8 cellular contexts compared by ENCODE assay signal in genomic region chr11:65454696-65455456, GRCh38. TPM values are rescaled to one million over a fixed set of nuclear protein-coding genes. Genes with fewer than 3 reads are reported as not detected.
A peak's percentile ranks its signal among the peaks of the same experiment; 100 is the strongest.
DNase-seq lines count a peak whose midpoint lies in the region; ATAC-seq and TF ChIP-seq lines count a peak whose summit lies in the region.

No MANE protein-coding gene starts in this region.

- H3K9me3 Mint-ChIP-seq in Calu3 (ENCODE audit: low read depth, unreplicated experiment) = no peaks in the 10 kb centered on the region
- H3K9me3 Mint-ChIP-seq in activated naive CD4-positive, alpha-beta T cell treated with anti-CD3 and anti-CD28 coated beads for 36 hours = no peaks in the 10 kb centered on the region

- no peak for TF ChIP-seq EP300 in ovary (IDR thresholded peaks at IDR 0.05)

- H3K27ac Mint-ChIP-seq in Calu3 (ENCODE audit: unreplicated experiment) = peak overlapping the region; percentile 91
- peak overlapping the region; percentile 82 for H3K27ac Mint-ChIP-seq in activated naive CD4-positive, alpha-beta T cell treated with anti-CD3 and anti-CD28 coated beads for 36 hours

- ATAC-seq in GM19467 (IDR thresholded peaks at IDR 0.05; ENCODE audit: unreplicated experiment) = peak; percentile 78

- H3K36me3 ChIP-seq in HUES64 (ENCODE audit: insufficient read depth, low read length) = no peaks in the 10 kb centered on the region
- H3K36me3 ChIP-seq in ovary = no peaks in the 10 kb centered on the region
- H3K36me3 ChIP-seq in thymus (ENCODE audit: control insufficient read depth, insufficient read depth) = no peaks in the 10 kb centered on the region

- H3K4me3 ChIP-seq in HUES64 (ENCODE audit: low read length) (peak overlapping the region; percentile 47), ovary (peak overlapping the region; percentile 51), thymus (ENCODE audit: low read length) (peak overlapping the region; percentile 52)

- no peaks in the 10 kb centered on the region for H3K27me3 Mint-ChIP-seq in Calu3 (ENCODE audit: unreplicated experiment)
- no peaks in the 10 kb centered on the region for H3K27me3 Mint-ChIP-seq in activated naive CD4-positive, alpha-beta T cell treated with anti-CD3 and anti-CD28 coated beads for 36 hours (ENCODE audit: low read depth)

- H3K9me3 ChIP-seq in HUES64 (ENCODE audit: insufficient read depth, low read depth, low read length) = no peaks in the 10 kb centered on the region
- no peaks in the 10 kb centered on the region for H3K9me3 ChIP-seq in ovary
- H3K9me3 ChIP-seq in thymus (ENCODE audit: control insufficient read depth) = no peaks in the 10 kb centered on the region

- no peak for TF ChIP-seq CTCF in Calu3 (IDR thresholded peaks at IDR 0.05; ENCODE audit: unreplicated experiment)
- no peak for TF ChIP-seq CTCF in ovary (IDR thresholded peaks at IDR 0.05)

- no peak overlapping the region for H3K27ac ChIP-seq in HUES64 (ENCODE audit: low read depth, low read length)
- peak overlapping the region; percentile 81 to 88 for H3K27ac ChIP-seq in ovary
- peak overlapping the region; percentile 76 for H3K27ac ChIP-seq in thymus (ENCODE audit: low read depth)

- TF ChIP-seq POLR2A in Raji (IDR thresholded peaks at IDR 0.05; ENCODE audit: insufficient read depth, low read depth, low read length) (peak; percentile 100), ovary (IDR thresholded peaks at IDR 0.05) (peak; percentile 89)

- H3K9ac ChIP-seq in HUES64 (ENCODE audit: low read depth, low read length) = no peak overlapping the region

- intact Hi-C loops in Calu3 (cut with micrococcal nuclease; ENCODE audit: unreplicated experiment) (no loop called here), ovary (cut with DNase I) (no loop called here)
- intact Hi-C loops in activated naive CD4-positive, alpha-beta T cell treated with anti-CD3 and anti-CD28 coated beads for 36 hours (cut with micrococcal nuclease) = loop anchor here (2.0 kb wide), 2 partner anchors 14 to 16 kb away; no protein-coding TSS in a partner anchor

- peaks cover 34% of the 10 kb centered on the region for H3K36me3 Mint-ChIP-seq in Calu3 (ENCODE audit: insufficient read depth, unreplicated experiment)
- no peaks in the 10 kb centered on the region for H3K36me3 Mint-ChIP-seq in activated naive CD4-positive, alpha-beta T cell treated with anti-CD3 and anti-CD28 coated beads for 36 hours (ENCODE audit: low read depth)

- CTCF ChIA-PET in Calu3 (lab: Charles Lee) = no interaction called here
- CTCF ChIA-PET in activated naive CD4-positive, alpha-beta T cell treated with anti-CD3 and anti-CD28 coated beads for 36 hours (lab: Charles Lee) = interaction anchor here (1.3 kb wide), 1 partner anchor 38 kb away, joined by 3 read pairs; no protein-coding TSS in a partner anchor

- peak overlapping the region; percentile 94 for H3K4me3 Mint-ChIP-seq in Calu3 (ENCODE audit: low read depth, unreplicated experiment)
- H3K4me3 Mint-ChIP-seq in activated naive CD4-positive, alpha-beta T cell treated with anti-CD3 and anti-CD28 coated beads for 36 hours = peak overlapping the region; percentile 90

- H3K4me1 ChIP-seq in HUES64 (ENCODE audit: insufficient read depth, low read length) (0 out of 2 replicates have a peak, but pooled peaks cover 2% of the 10 kb centered on the region), ovary (ENCODE audit: insufficient read depth) (peaks cover 11% of the 10 kb centered on the region), thymus (ENCODE audit: control insufficient read depth, insufficient read depth, low read length) (no peaks in the 10 kb centered on the region)

- peaks cover 55% of the 10 kb centered on the region for H3K27me3 ChIP-seq in HUES64 (ENCODE audit: insufficient read depth, low read length)
- no peaks in the 10 kb centered on the region for H3K27me3 ChIP-seq in ovary
- no peaks in the 10 kb centered on the region for H3K27me3 ChIP-seq in thymus (ENCODE audit: control insufficient read depth, insufficient read depth)

- peaks cover 16% of the 10 kb centered on the region for H3K4me1 Mint-ChIP-seq in Calu3 (ENCODE audit: low read depth, unreplicated experiment)
- peaks cover 37% of the 10 kb centered on the region for H3K4me1 Mint-ChIP-seq in activated naive CD4-positive, alpha-beta T cell treated with anti-CD3 and anti-CD28 coated beads for 36 hours (ENCODE audit: low read depth)

- DNase-seq in Calu3 = peak; percentile 83
- DNase-seq in activated naive CD4-positive, alpha-beta T cell treated with anti-CD3 and anti-CD28 coated beads for 36 hours = peak; percentile 86
- peak; percentile 90 for DNase-seq in globus pallidus (ENCODE audit: low spot score)
- peak; percentile 91 to 93 (median 92) for DNase-seq in ovary

- 93% methylated on average over 47 of the region's 47 CpGs for WGBS in HUES64
- WGBS in ovary, 3 donors = 1 to 2% (median 1%) methylated on average over 46 to 47 of the region's 47 CpGs
- 3% methylated on average over 47 of the region's 47 CpGs for WGBS in thymus

- BruUV-seq in Calu3 (replicated peaks; lab: Mats Ljungman, UMichigan) = TSS peak; percentile 97

RNA-seq across cellular contexts. Expression of gene NEAT1, which starts 32.3 kb away (rescaled TPM):
- total RNA-seq in Calu3 (2022) (605 and 821 TPM in 2 replicates), ovary (100 to 1,000 TPM; 175 to 850 (median 372) TPM)
- polyA plus RNA-seq in HUES64 (2013, experiment 1 of 2) = 3.6 TPM
- 3.6 TPM for polyA plus RNA-seq in HUES64 (2013, experiment 2 of 2)
- total RNA-seq in activated naive CD4-positive, alpha-beta T cell treated with anti-CD3 and anti-CD28 coated beads for 36 hours = 100 to 1,000 TPM; 693 to 750 TPM
- polyA plus RNA-seq in ovary (100 to 1,000 TPM; 216 to 268 TPM), thymus (3,325 TPM)

RNA-seq across cellular contexts. Expression of gene MALAT1, which starts 44.0 kb away (rescaled TPM):
- total RNA-seq in Calu3 (2022) (8,437 and 9,950 TPM in 2 replicates), ovary (over 10,000 TPM in 4 of 7 donors, 1,000 to 10,000 TPM in 3; 4,813 to 13,132 (median 10,519) TPM)
- 392 TPM for polyA plus RNA-seq in HUES64 (2013, experiment 1 of 2)
- 461 TPM for polyA plus RNA-seq in HUES64 (2013, experiment 2 of 2)
- over 10,000 TPM; 10,460 to 10,508 TPM for total RNA-seq in activated naive CD4-positive, alpha-beta T cell treated with anti-CD3 and anti-CD28 coated beads for 36 hours
- polyA plus RNA-seq in ovary (100 to 1,000 TPM; 396 to 616 TPM), thymus (682 TPM)
